26 cellular contexts compared by ENCODE assay signal in the genomic region with DNA sequence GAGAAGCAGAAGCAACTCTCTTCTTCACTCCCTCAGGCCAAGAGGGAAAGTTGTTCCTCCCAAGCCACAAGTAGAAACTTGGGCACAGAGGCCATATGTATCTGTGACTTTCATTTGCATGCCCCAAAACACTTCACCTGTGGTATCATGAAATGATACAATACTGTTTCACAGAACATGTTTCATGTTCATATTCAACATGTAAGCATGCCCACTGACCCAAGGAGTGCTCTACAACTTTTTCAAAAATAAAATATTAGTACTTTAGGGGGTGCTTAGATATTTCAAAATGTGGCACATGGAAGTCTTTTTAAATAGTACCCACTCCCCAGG.
"Had no signal": no experiment of that assay in that cellular context is flagged by ENCODE, and none has a peak within 500 bp of the region (broad histone marks: within the 10 kb centered on the region; RNA-seq: fewer than 3 reads in every experiment).

No MANE protein-coding gene starts in this region.

- H3K27ac ChIP-seq: body of pancreas, epithelial cell of prostate, left ventricle myocardium inferior, neutrophil, right lobe of liver, suprapubic skin, tibial artery, upper lobe of right lung had no signal

- H3K4me3 ChIP-seq: body of pancreas, esophagus squamous epithelium, left ventricle myocardium inferior, lung, mucosa of descending colon, right lobe of liver, stomach, suprapubic skin, tibial artery, upper lobe of right lung had no signal

- H3K27ac Mint-ChIP-seq: activated CD4-positive, alpha-beta T cell treated with anti-CD3 and anti-CD28 coated beads for 36 hours; activated naive CD8-positive, alpha-beta T cell; nephron progenitor cell; stimulated activated effector memory CD8-positive, alpha-beta T cell treated with anti-CD3 and anti-CD28 coated beads, Interleukin-12 subunit alpha, Interleukin-12 subunit beta, amount 100 ng/mL, for 72 hours; T-helper 2 cell treated with Interferon-gamma antibody and Interleukin-4, amounts not matched to agents 5 μg/mL and 100 μg/mL, for 36 hours had no signal

- H3K36me3 ChIP-seq: esophagus squamous epithelium, left ventricle myocardium inferior, neutrophil, right lobe of liver, stomach, suprapubic skin, tibial artery, upper lobe of right lung had no signal

- ATAC-seq: activated CD4-positive, alpha-beta T cell treated with anti-CD3 and anti-CD28 coated beads for 36 hours; body of pancreas; mucosa of descending colon; right lobe of liver; stimulated activated effector memory CD8-positive, alpha-beta T cell treated with anti-CD3 and anti-CD28 coated beads, Interleukin-12 subunit alpha, Interleukin-12 subunit beta, amount 100 ng/mL, for 72 hours; upper lobe of right lung had no signal

- H3K4me3 Mint-ChIP-seq: activated CD4-positive, alpha-beta T cell treated with anti-CD3 and anti-CD28 coated beads for 36 hours; activated naive CD8-positive, alpha-beta T cell; nephron progenitor cell; stimulated activated effector memory CD8-positive, alpha-beta T cell treated with anti-CD3 and anti-CD28 coated beads, Interleukin-12 subunit alpha, Interleukin-12 subunit beta, amount 100 ng/mL, for 72 hours; T-helper 2 cell treated with Interferon-gamma antibody and Interleukin-4, amounts not matched to agents 5 μg/mL and 100 μg/mL, for 36 hours had no signal

- DNase-seq: activated CD4-positive, alpha-beta T cell treated with anti-CD3 and anti-CD28 coated beads for 36 hours; activated CD4-positive, alpha-beta T cell treated with anti-CD3 and anti-CD28 coated beads, Interleukin-2, amount 50 U/mL, for 4 hours; activated CD4-positive, CD25-positive, alpha-beta regulatory T cell; activated effector memory CD4-positive, alpha-beta T cell treated with Interleukin-2 at 50 U/mL for 16 hours; activated naive CD4-positive, alpha-beta T cell treated with Interleukin-2 at 50 U/mL for 16 hours; aorta; body of pancreas; dermis blood vessel endothelial cell; effector CD4-positive, alpha-beta T cell; esophagus squamous epithelium; left ventricle myocardium inferior; mucosa of descending colon; nephron progenitor cell; right lobe of liver; stimulated activated CD4-positive, alpha-beta T cell treated with anti-CD3 and anti-CD28 coated beads, Interleukin-12 subunit alpha, Interleukin-12 subunit beta, amount 100 ng/mL, for 4 hours; stimulated activated CD4-positive, alpha-beta T cell treated with anti-CD3 and anti-CD28 coated beads, Interleukin-4, amount 100 ng/mL, for 1 hour; stomach; tibial artery; upper lobe of right lung had no signal

- H3K36me3 Mint-ChIP-seq: activated naive CD8-positive, alpha-beta T cell; stimulated activated effector memory CD8-positive, alpha-beta T cell treated with anti-CD3 and anti-CD28 coated beads, Interleukin-12 subunit alpha, Interleukin-12 subunit beta, amount 100 ng/mL, for 72 hours had no signal

- H3K27me3 Mint-ChIP-seq: activated CD4-positive, alpha-beta T cell treated with anti-CD3 and anti-CD28 coated beads for 36 hours; activated naive CD8-positive, alpha-beta T cell had no signal

- H3K9me3 ChIP-seq: body of pancreas, esophagus squamous epithelium, mucosa of descending colon, neutrophil, right lobe of liver, suprapubic skin, tibial artery, upper lobe of right lung had no signal

- H3K27me3 ChIP-seq: body of pancreas, esophagus squamous epithelium, neutrophil, right lobe of liver, stomach, suprapubic skin, tibial artery, upper lobe of right lung had no signal

- H3K4me1 Mint-ChIP-seq: nephron progenitor cell; stimulated activated effector memory CD8-positive, alpha-beta T cell treated with anti-CD3 and anti-CD28 coated beads, Interleukin-12 subunit alpha, Interleukin-12 subunit beta, amount 100 ng/mL, for 72 hours had no signal

- H3K4me1 ChIP-seq: body of pancreas, left ventricle myocardium inferior, right lobe of liver, upper lobe of right lung had no signal
